8 cellular contexts compared by ENCODE assay signal in the genomic region with DNA sequence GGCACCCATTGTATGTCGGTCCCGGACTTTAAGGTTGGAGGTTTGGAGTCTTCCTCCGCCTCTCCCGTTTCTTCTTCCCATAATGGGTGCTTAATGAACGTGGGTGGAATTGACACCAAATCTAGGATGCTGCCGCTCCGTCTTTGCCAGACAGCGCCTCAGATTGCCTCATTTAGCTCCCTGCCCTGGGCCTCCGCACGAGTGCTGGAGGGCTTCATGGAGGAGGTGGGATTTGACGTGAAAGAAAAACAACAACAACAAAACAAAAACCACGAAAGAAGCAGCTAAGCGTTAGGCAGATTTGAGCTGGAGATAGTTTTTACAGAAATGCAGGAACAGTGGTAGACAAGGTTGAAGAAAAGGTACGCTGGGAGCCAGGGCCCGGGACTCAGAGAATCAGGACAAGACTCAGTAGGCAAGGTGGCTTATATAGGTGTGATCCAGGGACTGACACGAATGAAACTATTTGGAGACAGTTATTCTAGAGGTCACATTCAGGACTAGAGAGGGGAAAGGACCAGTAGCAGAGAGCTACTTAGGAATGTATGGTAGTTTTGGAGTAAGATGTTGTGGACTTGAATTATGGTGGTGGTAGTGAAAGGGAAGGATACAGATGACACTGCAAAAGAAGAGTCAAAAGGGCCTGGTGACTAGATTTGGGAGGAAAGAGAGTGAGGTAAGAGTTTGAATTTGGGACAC. TPM values are rescaled to one million over a fixed set of nuclear protein-coding genes. Genes with fewer than 3 reads are reported as not detected.
DNase-seq lines count a peak whose midpoint lies in the region; ATAC-seq and TF ChIP-seq lines count a peak whose summit lies in the region.

No MANE protein-coding gene starts in this region.

- DNase-seq in CD14-positive monocyte (ENCODE audit: low spot score) (no peak), epithelial cell of proximal tubule (ENCODE audit: low read depth) (no peak), osteoblast (ENCODE audit: insufficient read length, low spot score, missing footprints) (peak; percentile 60), T1000 (lab: John Stamatoyannopoulos, UW) (no peak)
- no peak for DNase-seq in activated effector memory CD4-positive, alpha-beta T cell treated with Interleukin-2 at 50 U/mL for 16 hours

- H3K9me2 ChIP-seq in OCI-LY1 (ENCODE audit: low read depth, low read length), result no peaks in the 10 kb centered on the region

- TF ChIP-seq CTCF in CD14-positive monocyte (IDR thresholded peaks at IDR 0.05) (no peak), OCI-LY1 (IDR thresholded peaks at IDR 0.05; ENCODE audit: low read length) (no peak), epithelial cell of proximal tubule (conservative IDR thresholded peaks at IDR 0.05; ENCODE audit: low read depth, low read length) (no peak), osteoblast (IDR thresholded peaks at IDR 0.05; ENCODE audit: extremely low read depth, low read depth, low read length) (no peak)

- H3K4me2 ChIP-seq in OCI-LY1 (ENCODE audit: low read length) (peak overlapping the region; percentile 79), osteoblast (ENCODE audit: insufficient read depth, low read length) (peak overlapping the region; percentile 87)

- H3K4me3 ChIP-seq in OCI-LY1 (ENCODE audit: low read depth, low read length, poor library complexity, severe bottlenecking) (peak overlapping the region; percentile 95), epithelial cell of proximal tubule (ENCODE audit: low read depth, low read length) (peak overlapping the region; percentile 86), osteoblast (ENCODE audit: insufficient read depth, low read length) (peak overlapping the region; percentile 94)

- no peaks in the 10 kb centered on the region for H3F3A ChIP-seq in OCI-LY1 (ENCODE audit: insufficient read depth, low read length)

- H3K4me1 Mint-ChIP-seq in CD14-positive monocyte, result peaks cover 15% of the 10 kb centered on the region

- H3K4me1 ChIP-seq in OCI-LY1 (ENCODE audit: insufficient read depth, low read length, severe bottlenecking) (peaks cover 26% of the 10 kb centered on the region), osteoblast (ENCODE audit: insufficient read depth, low read length) (peaks cover 15% of the 10 kb centered on the region)

- no peaks in the 10 kb centered on the region; the same call in 1 of the 2 replicates for H3K9me3 ChIP-seq in OCI-LY1 (ENCODE audit: low read length)
- H3K9me3 ChIP-seq in osteoblast (ENCODE audit: low read depth, low read length), result no peaks in the 10 kb centered on the region

- H3K27ac Mint-ChIP-seq in CD14-positive monocyte, result peak overlapping the region; percentile 95 to 97 (median 97)

- H4K20me1 ChIP-seq in OCI-LY1 (ENCODE audit: insufficient read depth, low read length) (no peaks in the 10 kb centered on the region), osteoblast (ENCODE audit: insufficient read depth, low read length) (no peaks in the 10 kb centered on the region)

- H3K27me3 ChIP-seq in OCI-LY1 (ENCODE audit: insufficient read depth, low read length), result no peaks in the 10 kb centered on the region
- H3K27me3 ChIP-seq in osteoblast (ENCODE audit: insufficient read depth, low read length), result no peaks in the 10 kb centered on the region

- H3K27ac ChIP-seq in OCI-LY1 (ENCODE audit: low read depth, low read length, poor library complexity, severe bottlenecking), result no peak overlapping the region
- H3K27ac ChIP-seq in osteoblast (ENCODE audit: low read depth, low read length), result peak overlapping the region; percentile 97

- intact Hi-C loops in CD14-positive monocyte (cut with micrococcal nuclease), result loop anchor here (5.0 kb wide), 3 partner anchors 41 to 236 kb away; partner anchors contain the start of genes ZNF892 (in 2 of the 2), FAHD2A (in 1 of the 2) and MRPS5 (in 1 of the 2)

- no peaks in the 10 kb centered on the region for H3K36me3 Mint-ChIP-seq in CD14-positive monocyte

- peak overlapping the region; percentile 87 for H3K9ac ChIP-seq in OCI-LY1 (ENCODE audit: low read length)

- peak overlapping the region; percentile 99 to 100 for H3K4me3 Mint-ChIP-seq in CD14-positive monocyte

- peaks cover 3 to 27% (median 10%) of the 10 kb centered on the region in 7 donors for H3K9me3 Mint-ChIP-seq in CD14-positive monocyte

- H3K36me3 ChIP-seq in OCI-LY1 (ENCODE audit: insufficient read depth, low read length), result no peaks in the 10 kb centered on the region
- no peaks in the 10 kb centered on the region for H3K36me3 ChIP-seq in osteoblast (ENCODE audit: insufficient read depth, low read length)

- ATAC-seq in GM21367 (IDR thresholded peaks at IDR 0.05; ENCODE audit: unreplicated experiment) (peak; percentile 7), HG03045 (IDR thresholded peaks at IDR 0.05; ENCODE audit: unreplicated experiment) (no peak)

- peaks cover 0 to 6% (median 0%) of the 10 kb centered on the region in 3 donors for H3K27me3 Mint-ChIP-seq in CD14-positive monocyte (ENCODE audit: low read depth in 3 of 3)

- H2AFZ ChIP-seq in OCI-LY1 (ENCODE audit: low read length), result no peak overlapping the region
- peak overlapping the region; percentile 100 for H2AFZ ChIP-seq in osteoblast (ENCODE audit: low read length)

- no peaks in the 10 kb centered on the region for H3K79me2 ChIP-seq in OCI-LY1 (ENCODE audit: insufficient read depth, low read length)
- H3K79me2 ChIP-seq in osteoblast (ENCODE audit: insufficient read depth, low read length), result peaks cover 39% of the 10 kb centered on the region

RNA-seq across cellular contexts. Expression of gene ZNF2, which starts 0.6 kb away (rescaled TPM):
- under 1 TPM; 0.59 to 0.89 TPM for polyA plus RNA-seq in CD14-positive monocyte
- total RNA-seq in epithelial cell of proximal tubule (2.0 and 3.7 TPM in 2 replicates), osteoblast (10.9 TPM in 2 replicates)

RNA-seq across cellular contexts. Expression of gene ZNF514, which starts 6.6 kb away (rescaled TPM):
- polyA plus RNA-seq in CD14-positive monocyte, result 1 to 10 TPM; 2.8 to 5.7 TPM
- total RNA-seq in epithelial cell of proximal tubule (4.1 and 5.2 TPM in 2 replicates), osteoblast (14.5 and 15.6 TPM in 2 replicates)

RNA-seq across cellular contexts. Expression of gene ZNF892, which starts 41.1 kb away (rescaled TPM):
- under 1 TPM; 0.15 to 0.73 TPM for polyA plus RNA-seq in CD14-positive monocyte
- total RNA-seq in epithelial cell of proximal tubule, result 3.4 and 7.1 TPM in 2 replicates
- total RNA-seq in osteoblast, result 6.2 and 6.5 TPM in 2 replicates

RNA-seq across cellular contexts. Expression of gene MRPS5, which starts 44.6 kb away (rescaled TPM):
- 10 to 100 TPM; 30.9 to 35.2 TPM for polyA plus RNA-seq in CD14-positive monocyte
- 66.1 and 67.7 TPM in 2 replicates for total RNA-seq in epithelial cell of proximal tubule
- 27.1 and 29.2 TPM in 2 replicates for total RNA-seq in osteoblast
